ENCODE assay signal across 24 cellular contexts in genomic region chr11:93287434-93287833, GRCh38. TPM values are rescaled to one million over a fixed set of nuclear protein-coding genes. Genes with fewer than 3 reads are reported as not detected.
"Had no signal": no experiment of that assay in that cellular context is flagged by ENCODE, and none has a peak within 500 bp of the region (broad histone marks: within the 10 kb centered on the region; RNA-seq: fewer than 3 reads in every experiment).

No MANE protein-coding gene starts in this region.

- DNase-seq: activated CD4-positive, alpha-beta T cell treated with anti-CD3 and anti-CD28 coated beads, Interleukin-2, amount 10 ng/mL, durations not matched to agents 24 days and 14 days; activated CD8-positive, alpha-beta T cell treated with anti-CD3 and anti-CD28 coated beads for 36 hours; activated naive CD4-positive, alpha-beta T cell treated with Interleukin-2 at 50 U/mL for 16 hours; activated naive CD8-positive, alpha-beta T cell treated with anti-CD3 and anti-CD28 coated beads, Interleukin-2, amount 50 U/mL, for 24 hours; activated T-cell treated with anti-CD3 and anti-CD28 coated beads, Interleukin-2, amount 50 U/mL, for 1 hour; anterior cingulate cortex; gastrocnemius medialis; heart left ventricle; kidney; mesenchymal stem cell; naive thymus-derived CD4-positive, alpha-beta T cell; pancreas; right lobe of liver; small intestine; stimulated activated CD4-positive, alpha-beta T cell treated with anti-CD3 and anti-CD28 coated beads, Interleukin-15, amount 100 ng/mL, for 24 hours; stimulated activated CD4-positive, alpha-beta T cell treated with anti-CD3 and anti-CD28 coated beads, Interleukin-4, amount 100 ng/mL, for 1 hour; T-helper 1 cell; T-helper 9 cell; testis had no signal

- ATAC-seq: activated CD8-positive, alpha-beta T cell treated with anti-CD3 and anti-CD28 coated beads for 36 hours; activated naive CD8-positive, alpha-beta T cell treated with anti-CD3 and anti-CD28 coated beads, Interleukin-2, amount 50 U/mL, for 24 hours; esophagus mucosa; gastrocnemius medialis; heart left ventricle; naive thymus-derived CD4-positive, alpha-beta T cell; pancreas; right lobe of liver; stimulated activated effector memory CD8-positive, alpha-beta T cell treated with anti-CD3 and anti-CD28 coated beads, Interleukin-12 subunit alpha, Interleukin-12 subunit beta, amount 100 ng/mL, for 72 hours had no signal

- FAIRE-seq: endometrium, kidney, pancreas, small intestine had no signal

RNA-seq across cellular contexts. Expression of gene DEUP1, which starts 43.1 kb away (rescaled TPM):
- total RNA-seq: activated CD4-positive, alpha-beta T cell treated with anti-CD3 and anti-CD28 coated beads, Interleukin-2, amount 10 ng/mL, durations not matched to agents 24 days and 14 days; activated CD8-positive, alpha-beta T cell treated with anti-CD3 and anti-CD28 coated beads for 36 hours; activated T-helper 2 cell treated with anti-CD3 and anti-CD28 coated beads, Interferon-gamma antibody, Interleukin-2, Interleukin-4, amounts not matched to agents 10 μg/mL and 5 μg/mL and 100 μg/mL, durations not matched to agents 14 hours and 24 hours and 36 hours; esophagus mucosa; gastrocnemius medialis; heart left ventricle; naive thymus-derived CD4-positive, alpha-beta T cell; pulmonary artery endothelial cell; right lobe of liver had no signal
